24 cellular contexts compared by ENCODE assay signal in genomic region chr5:117089001-117089400, GRCh38.
DNase-seq lines count a peak whose midpoint lies in the region; FAIRE-seq and TF ChIP-seq lines count a peak whose summit lies in the region.
"Had no signal": no experiment of that assay in that cellular context is flagged by ENCODE, and none has a peak within 500 bp of the region (broad histone marks: within the 10 kb centered on the region; RNA-seq: fewer than 3 reads in every experiment).

No MANE protein-coding gene starts in this region.

- in situ Hi-C loops in G401 (cut with HindIII; ENCODE audit: low sequenced_read_pairs), result no loop called here

- H4K5ac ChIP-seq in H1 (ENCODE audit: insufficient read length, low read depth, low read length), result no peak overlapping the region

- no peak for TF ChIP-seq CTCF in H1 (IDR thresholded peaks at IDR 0.05; ENCODE audit: control extremely low read depth in 1 of 3, insufficient read depth in 1 of 3, low read depth in 1 of 3, low read length in 3 of 3)

- CTCF ChIA-PET in H1 (lab: Charles Lee; ENCODE audit: partially characterized antibody), result no interaction called here

- no peaks in the 10 kb centered on the region; a peak in 1 of 7 replicates for H3K4me1 ChIP-seq in H1 (replicated peaks in 1 of 4; ENCODE audit: control insufficient read depth in 3 of 4, insufficient read depth in 4 of 4, low read length in 3 of 4)
- H3K4me1 ChIP-seq: A549; BLaER1 treated with 17β-estradiol and CSF1 and Interleukin-3, amounts not matched to agents 10 nM and 100 nM; Caco-2 had no signal

- H2BK120ac ChIP-seq in H1 (replicated peaks; ENCODE audit: low read depth, low read length), result no peak overlapping the region

- no peak overlapping the region for H2BK12ac ChIP-seq in H1 (ENCODE audit: low read depth, low read length)

- H2BK15ac ChIP-seq in H1 (ENCODE audit: low read length), result no peak overlapping the region

- H3K9ac ChIP-seq in H1 (replicated peaks in 1 of 4; ENCODE audit: extremely low read depth in 1 of 4, low read depth in 3 of 4, low read length in 3 of 4), result no peak overlapping the region
- H3K9ac ChIP-seq: BLaER1 treated with 17β-estradiol and CSF1 and Interleukin-3, amounts not matched to agents 10 nM and 100 nM had no signal

- TF ChIP-seq POLR2A in H1 (IDR thresholded peaks at IDR 0.05; ENCODE audit: control extremely low read depth in 1 of 2, low read depth in 2 of 2, low read length in 2 of 2), result no peak

- H2AK5ac ChIP-seq in H1 (ENCODE audit: low read depth, low read length), result no peak overlapping the region

- 0 out of 2 replicates have a peak overlapping the region, but pooled peaks have one; percentile 51 for H2AFZ ChIP-seq in H1 (ENCODE audit: low read length)

- H3K27ac ChIP-seq in H1 (ENCODE audit: low read depth, low read length), result no peak overlapping the region
- H3K27ac ChIP-seq: 22Rv1; A549; BLaER1 treated with 17β-estradiol and CSF1 and Interleukin-3, amounts not matched to agents 10 nM and 100 nM; C4-2B had no signal

- H3K4me2 ChIP-seq in H1 (ENCODE audit: insufficient read depth in 1 of 2, low read depth in 2 of 2, low read length in 2 of 2), result no peak overlapping the region
- H3K4me2 ChIP-seq: A549; BLaER1 treated with 17β-estradiol and CSF1 and Interleukin-3, amounts not matched to agents 10 nM and 100 nM had no signal

- DNase-seq in G401 (ENCODE audit: low spot score), result peak; percentile 90
- DNase-seq in cerebellar nuclear complex (lab: John Stamatoyannopoulos, UW), result peak; percentile 38 to 57
- DNase-seq in H1 (ENCODE audit: low read depth in 1 of 2, low spot score in 2 of 2), result no peak
- DNase-seq in DMS153 treated with DMSO at 0.1 percent for 48 hours (lab: John Stamatoyannopoulos, UW; ENCODE audit: unreplicated experiment), result no peak
- no peak for DNase-seq in NCI-H1436 treated with DMSO at 0.1 percent for 48 hours (lab: John Stamatoyannopoulos, UW)
- no peak for DNase-seq in NCI-H1417 treated with DMSO at 0.1 percent for 48 hours (lab: John Stamatoyannopoulos, UW)
- DNase-seq: AML-193; Caco-2; Calu3; CD4-positive, alpha-beta T cell; CD8-positive, alpha-beta T cell; DMS53; DMS79; DND-41; EL; GF-D8 had no signal

- H3K4ac ChIP-seq in H1 (replicated peaks; ENCODE audit: insufficient read length, low read depth, low read length), result no peak overlapping the region

- H4K91ac ChIP-seq in H1 (replicated peaks; ENCODE audit: insufficient read length, low read length), result no peak overlapping the region

- H3K56ac ChIP-seq in H1 (replicated peaks; ENCODE audit: insufficient read length, low read depth, low read length), result no peak overlapping the region

- no peak overlapping the region for H2BK20ac ChIP-seq in H1 (ENCODE audit: low read length)

- H3K9me3 ChIP-seq in H1 (ENCODE audit: insufficient read depth in 2 of 2, low read depth in 1 of 2, low read length in 1 of 2), result no peaks in the 10 kb centered on the region
- H3K9me3 ChIP-seq: A549, Caco-2 had no signal

- no peaks in the 10 kb centered on the region for H3K27me3 ChIP-seq in H1 (replicated peaks in 1 of 4; ENCODE audit: control insufficient read depth in 3 of 4, extremely low read depth in 1 of 4, insufficient read depth in 3 of 4, low read length in 3 of 4)
- H3K27me3 ChIP-seq: BLaER1 treated with 17β-estradiol and CSF1 and Interleukin-3, amounts not matched to agents 10 nM and 100 nM had no signal

- WGBS in H1 (ENCODE audit: extremely low coverage in 1 of 2, insufficient coverage in 1 of 2, insufficient read length in 1 of 2, insufficient replicate concordance in 2 of 2, low coverage in 1 of 2, low lambda C conversion rate in 2 of 2, missing lambda C conversion rate in 1 of 2), 2 experiments, result 95% methylated on average over 2 of the region's 2 CpGs; no CpG with 5 or more reads in 1 of the 2 experiments

- H4K20me1 ChIP-seq in H1 (replicated peaks in 1 of 2; ENCODE audit: control insufficient read depth in 1 of 2, insufficient read depth in 2 of 2, low read length in 2 of 2), result no peaks in the 10 kb centered on the region
- H4K20me1 ChIP-seq: BLaER1 treated with 17β-estradiol and CSF1 and Interleukin-3, amounts not matched to agents 10 nM and 100 nM had no signal

- POLR2A ChIA-PET in H1 (lab: Charles Lee; ENCODE audit: partially characterized antibody), result no interaction called here

- no peak overlapping the region for H3K14ac ChIP-seq in H1 (ENCODE audit: insufficient read length)

- no peaks in the 10 kb centered on the region for H3K23me2 ChIP-seq in H1 (ENCODE audit: low read depth, low read length)

- TF ChIP-seq EP300 in H1 (IDR thresholded peaks at IDR 0.05; ENCODE audit: borderline replicate concordance in 1 of 2, low read depth in 2 of 2, low read length in 2 of 2), result no peak

- H3K4me3 ChIP-seq in H1 (ENCODE audit: extremely low read depth in 1 of 4, insufficient read depth in 2 of 4, low read depth in 3 of 4, low read length in 4 of 4), result no peak overlapping the region
- H3K4me3 ChIP-seq: A549; BLaER1 treated with 17β-estradiol and CSF1 and Interleukin-3, amounts not matched to agents 10 nM and 100 nM had no signal

- H2BK5ac ChIP-seq in H1 (ENCODE audit: low read depth, low read length), result no peak overlapping the region

- no peaks in the 10 kb centered on the region for H3K79me1 ChIP-seq in H1 (ENCODE audit: low read depth, low read length)

- no peaks in the 10 kb centered on the region for H3K79me2 ChIP-seq in H1 (ENCODE audit: control insufficient read depth in 1 of 2, insufficient read depth in 2 of 2, low read length in 2 of 2)

- no peaks in the 10 kb centered on the region for H3K36me3 ChIP-seq in H1 (ENCODE audit: control insufficient read depth in 2 of 4, insufficient read depth in 4 of 4, low read length in 3 of 4)
- H3K36me3 ChIP-seq: BLaER1 treated with 17β-estradiol and CSF1 and Interleukin-3, amounts not matched to agents 10 nM and 100 nM had no signal

- no peak overlapping the region for H3K23ac ChIP-seq in H1 (ENCODE audit: insufficient read length)

- H3K18ac ChIP-seq in H1 (ENCODE audit: extremely low read depth, low read length), result no peak overlapping the region

- no peak for TF ChIP-seq RAD21 in H1 (IDR thresholded peaks at IDR 0.05 in 1 of 2, conservative IDR thresholded peaks at IDR 0.05 in 1 of 2; ENCODE audit: low read depth in 2 of 2, low read length in 2 of 2)

- FAIRE-seq in H1 (lab: Jason Lieb, UNC), result no peak
- FAIRE-seq: A549, D721Med, G401.6, GM12891, GM19239 had no signal

- H4K8ac ChIP-seq in H1 (ENCODE audit: extremely low read depth, insufficient read depth, low read length), result no peak overlapping the region

TF ChIP-seq in H1, 55 proteins besides CTCF, POLR2A, EP300 and RAD21:
- TF ChIP-seq GABPA (IDR thresholded peaks at IDR 0.05; ENCODE audit: borderline replicate concordance, insufficient read depth, low read length) (no peak), HDAC6 (IDR thresholded peaks at IDR 0.05; ENCODE audit: low read depth, low read length) (no peak), NANOG (IDR thresholded peaks at IDR 0.05; ENCODE audit: insufficient read depth, low read depth, low read length, poor library complexity, severe bottlenecking) (no peak), CHD1 (IDR thresholded peaks at IDR 0.05; ENCODE audit: low read depth, low read length) (no peak), JUN (IDR thresholded peaks at IDR 0.05; ENCODE audit: low read depth, low read length) (no peak)
TF ChIP-seq in H1: peak in this region for 0.

Comparison
In these comparisons a context has a peak if more than half of its experiments do, and no peak if none do; other contexts are left out.
1. DNase-seq: peak in G401 (single experiment) and cerebellar nuclear complex (2 of 2); none in H1 (0 of 2), DMS153 treated with DMSO at 0.1 percent for 48 hours (single experiment), NCI-H1436 treated with DMSO at 0.1 percent for 48 hours (single experiment) and NCI-H1417 treated with DMSO at 0.1 percent for 48 hours (single experiment).